21 cellular contexts compared by ENCODE assay signal in genomic region chr17:79543566-79543965, GRCh38.
DNase-seq lines count a peak whose midpoint lies in the region; ATAC-seq and TF ChIP-seq lines count a peak whose summit lies in the region.
"Had no signal": no experiment of that assay in that cellular context is flagged by ENCODE, and none has a peak within 500 bp of the region (broad histone marks: within the 10 kb centered on the region; RNA-seq: fewer than 3 reads in every experiment).

No MANE protein-coding gene starts in this region.

- no peaks in the 10 kb centered on the region for H3K27me3 Mint-ChIP-seq in WTC11 (ENCODE audit: low read depth)

- H3K36me3 Mint-ChIP-seq in WTC11 = no peaks in the 10 kb centered on the region
- H3K36me3 Mint-ChIP-seq: CD8-positive, alpha-beta T cell had no signal

- WGBS in sigmoid colon, 2 donors = 13 to 47% methylated on average over 14 of the region's 14 CpGs

- no peak for TF ChIP-seq EP300 in sigmoid colon (IDR thresholded peaks at IDR 0.05)

- POLR2A ChIA-PET in WTC11 (lab: Charles Lee) = no interaction called here

- CTCF ChIA-PET in WTC11 (lab: Charles Lee) = interaction anchor here (0.6 kb wide), 1 partner anchor 76 kb away, joined by 3 read pairs; no protein-coding TSS in a partner anchor

- TF ChIP-seq CTCF in dorsolateral prefrontal cortex (IDR thresholded peaks at IDR 0.05 in 54 of 56, conservative IDR thresholded peaks at IDR 0.05 in 2 of 56; ENCODE audit: low read depth in 1 of 56, partially characterized antibody in 56 of 56) = no peak
- no peak for TF ChIP-seq CTCF in sigmoid colon (IDR thresholded peaks at IDR 0.05)
- no peak for TF ChIP-seq CTCF in WTC11 (IDR thresholded peaks at IDR 0.05)

- no peak for ATAC-seq in WTC11
- ATAC-seq: CD8-positive, alpha-beta T cell had no signal

- no peak for TF ChIP-seq POLR2A in sigmoid colon (IDR thresholded peaks at IDR 0.05)

- H3K36me3 ChIP-seq in sigmoid colon = peaks cover 0 to 13% (median 0%) of the 10 kb centered on the region in 4 donors
- H3K36me3 ChIP-seq: BLaER1 treated with 17β-estradiol and CSF1 and Interleukin-3, amounts not matched to agents 10 nM and 100 nM had no signal

- H3K4me3 Mint-ChIP-seq in WTC11 = no peak overlapping the region
- H3K4me3 Mint-ChIP-seq: CD8-positive, alpha-beta T cell; HFFc6 had no signal

- no peaks in the 10 kb centered on the region for H3K9me3 ChIP-seq in sigmoid colon
- H3K9me3 ChIP-seq: BLaER1 treated with 17β-estradiol and CSF1 and Interleukin-3, amounts not matched to agents 10 nM and 100 nM had no signal

- no peak overlapping the region for H3K27ac Mint-ChIP-seq in WTC11
- H3K27ac Mint-ChIP-seq: CD8-positive, alpha-beta T cell; HFFc6 had no signal

- H3K27ac ChIP-seq in angular gyrus (ENCODE audit: low read depth, low read length) = peak overlapping the region; percentile 86
- H3K27ac ChIP-seq in dorsolateral prefrontal cortex = peak overlapping the region in 57 of 59 donors; percentile 26 to 94 (median 80)
- H3K27ac ChIP-seq in sigmoid colon = peak overlapping the region in 1 of 4 donors; percentile 7
- H3K27ac ChIP-seq: BLaER1 treated with 17β-estradiol and CSF1 and Interleukin-3, amounts not matched to agents 10 nM and 100 nM; HL-60; PC-9; RWPE1 had no signal

- H3K9me3 Mint-ChIP-seq in WTC11 = peaks cover 2% of the 10 kb centered on the region; the same call in 1 of the 2 replicates
- H3K9me3 Mint-ChIP-seq: CD8-positive, alpha-beta T cell had no signal

- no peaks in the 10 kb centered on the region for H3K4me1 Mint-ChIP-seq in WTC11

- DNase-seq in NCI-H69 (lab: John Stamatoyannopoulos, UW) = peak; percentile 21
- no peak for DNase-seq in dorsolateral prefrontal cortex
- DNase-seq in sigmoid colon = peak; percentile 56
- DNase-seq in D341Med (ENCODE audit: low spot score) = no peak
- DNase-seq in stimulated activated naive CD4-positive, alpha-beta T cell treated with Interleukin-2 at 50 U/mL for 16 hours (lab: John Stamatoyannopoulos, UW) = no peak
- no peak for DNase-seq in WTC11 (ENCODE audit: low spot score)
- DNase-seq: Calu3; CD8-positive, alpha-beta T cell; DMS53; H7; HFFc6; NCI-H1417 treated with DMSO at 0.1 percent for 48 hours; NCI-H2029; NCI-H2171 treated with DMSO at 0.1 percent for 48 hours; NCI-H446 treated with DMSO at 0.1 percent for 48 hours; PC-9; SIG-M5 had no signal

- H3K27me3 ChIP-seq in dorsolateral prefrontal cortex = peaks cover 0 to 10% (median 0%) of the 10 kb centered on the region in 45 donors
- H3K27me3 ChIP-seq in sigmoid colon = no peaks in the 10 kb centered on the region
- H3K27me3 ChIP-seq: BLaER1 treated with 17β-estradiol and CSF1 and Interleukin-3, amounts not matched to agents 10 nM and 100 nM had no signal

- intact Hi-C loops in dorsolateral prefrontal cortex (cut with DNase I) (no loop called here), sigmoid colon (cut with DNase I) (no loop called here)

- peaks cover 0 to 16% (median 8%) of the 10 kb centered on the region in 4 donors for H3K4me1 ChIP-seq in sigmoid colon

- H3K4me3 ChIP-seq in dorsolateral prefrontal cortex (peak overlapping the region in 35 of 59 donors; percentile 4 to 56 (median 33)), sigmoid colon (no peak overlapping the region)
- H3K4me3 ChIP-seq: BLaER1 treated with 17β-estradiol and CSF1 and Interleukin-3, amounts not matched to agents 10 nM and 100 nM; PC-9 had no signal

TF ChIP-seq in WTC11, 78 proteins besides CTCF, POLR2A, EP300 and RAD21 (continues in another document):
- TF ChIP-seq MLX (CRISPR knock-in tag; IDR thresholded peaks at IDR 0.05) = no peak
- no peak for TF ChIP-seq ETV6 (CRISPR knock-in tag; IDR thresholded peaks at IDR 0.05)
- TF ChIP-seq AFF4 (CRISPR knock-in tag; IDR thresholded peaks at IDR 0.05; ENCODE audit: borderline replicate concordance) = no peak
- no peak for TF ChIP-seq E2F1 (CRISPR knock-in tag; IDR thresholded peaks at IDR 0.05)
- TF ChIP-seq IRF1 (CRISPR knock-in tag; IDR thresholded peaks at IDR 0.05) = no peak
- no peak for TF ChIP-seq ZSCAN18 (CRISPR knock-in tag; IDR thresholded peaks at IDR 0.05)
- TF ChIP-seq SOX15 (CRISPR knock-in tag; IDR thresholded peaks at IDR 0.05) = no peak
- no peak for TF ChIP-seq TP53 (CRISPR knock-in tag; IDR thresholded peaks at IDR 0.05)
- TF ChIP-seq CDX4 (CRISPR knock-in tag; IDR thresholded peaks at IDR 0.05; ENCODE audit: borderline replicate concordance) = no peak
- TF ChIP-seq ZNF423 (CRISPR knock-in tag; IDR thresholded peaks at IDR 0.05) = no peak

Comparison
In these comparisons a context has a peak if more than half of its experiments do, and no peak if none do; other contexts are left out.
1. DNase-seq: peak in NCI-H69 (single experiment) and sigmoid colon (single experiment); none in dorsolateral prefrontal cortex (0 of 10), D341Med (single experiment), stimulated activated naive CD4-positive, alpha-beta T cell treated with Interleukin-2 at 50 U/mL for 16 hours (single experiment) and WTC11 (single experiment).
2. H3K4me3 ChIP-seq: peak in dorsolateral prefrontal cortex (35 of 59); none in sigmoid colon (0 of 4).